In the genomic region with DNA sequence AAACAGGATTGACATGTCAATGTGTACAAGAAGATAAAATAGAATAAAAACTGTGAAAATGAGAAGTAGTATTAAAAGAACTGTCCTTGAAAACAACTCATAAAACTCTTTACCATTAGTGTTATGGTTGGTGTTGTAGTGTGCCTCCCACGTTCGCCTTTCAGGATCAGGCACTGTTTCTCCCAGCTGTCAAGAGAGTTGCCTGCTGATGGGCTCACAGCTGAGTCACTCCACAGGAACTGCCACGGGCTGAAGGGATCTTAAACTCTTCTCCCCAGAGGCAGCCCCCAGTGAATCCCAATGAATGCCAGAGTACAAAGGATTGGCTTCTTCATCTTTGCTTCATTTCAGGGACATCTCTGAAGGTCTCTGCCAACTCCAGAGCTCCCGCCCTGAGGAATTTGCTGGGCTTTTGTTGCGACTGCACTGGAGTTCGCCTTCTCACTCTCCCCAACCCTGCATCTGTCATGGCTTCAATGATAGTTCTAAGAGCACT, we compare ENCODE assay signal across 8 cellular contexts.
DNase-seq lines count a peak whose midpoint lies in the region; ATAC-seq and TF ChIP-seq lines count a peak whose summit lies in the region.

No MANE protein-coding gene starts in this region.

- no peaks in the 10 kb centered on the region for H3K27me3 ChIP-seq in HAP-1 (ENCODE audit: low read depth)
- H3K27me3 ChIP-seq in left ventricle myocardium inferior (ENCODE audit: low read depth) = no peaks in the 10 kb centered on the region
- H3K27me3 ChIP-seq in effector memory CD4-positive, alpha-beta T cell (replicated peaks; ENCODE audit: control insufficient read depth, insufficient read depth, low read length, poor library complexity, severe bottlenecking) = no peaks in the 10 kb centered on the region

- ATAC-seq in GM21381 (IDR thresholded peaks at IDR 0.05; ENCODE audit: unreplicated experiment) = no peak

- TF ChIP-seq CTCF in left ventricle myocardium inferior (IDR thresholded peaks at IDR 0.05; ENCODE audit: borderline replicate concordance) = no peak

- H3K36me3 ChIP-seq in HAP-1 (replicated peaks) (no peaks in the 10 kb centered on the region), left ventricle myocardium inferior (no peaks in the 10 kb centered on the region)
- no peaks in the 10 kb centered on the region for H3K36me3 ChIP-seq in effector memory CD4-positive, alpha-beta T cell (ENCODE audit: control insufficient read depth, insufficient read depth, low read length)

- intact Hi-C loops in left ventricle myocardium inferior (cut with micrococcal nuclease) = no loop called here

- H3K4me1 ChIP-seq in HAP-1 (peaks cover 11% of the 10 kb centered on the region), left ventricle myocardium inferior (peaks cover 51% of the 10 kb centered on the region)
- H3K4me1 ChIP-seq in effector memory CD4-positive, alpha-beta T cell (ENCODE audit: control insufficient read depth, insufficient read depth, low read length, poor library complexity, severe bottlenecking) = no peaks in the 10 kb centered on the region

- H3K27ac ChIP-seq in left ventricle myocardium inferior (replicated peaks) = peak overlapping the region; percentile 52
- H3K27ac ChIP-seq in effector memory CD4-positive, alpha-beta T cell (ENCODE audit: insufficient read depth, low read length, poor library complexity, severe bottlenecking) = no peak overlapping the region

- in situ Hi-C loops in HAP-1 (cut with MboI; ENCODE audit: low sequenced_read_pairs) = no loop called here

- no peak overlapping the region for H3K4me3 ChIP-seq in HAP-1
- H3K4me3 ChIP-seq in left ventricle myocardium inferior = peak overlapping the region; percentile 39
- no peak overlapping the region for H3K4me3 ChIP-seq in effector memory CD4-positive, alpha-beta T cell (ENCODE audit: insufficient read depth, low read depth, low read length, poor library complexity, severe bottlenecking)

- H3K9me3 ChIP-seq in HAP-1 (no peaks in the 10 kb centered on the region), left ventricle myocardium inferior (replicated peaks) (no peaks in the 10 kb centered on the region)
- no peaks in the 10 kb centered on the region for H3K9me3 ChIP-seq in effector memory CD4-positive, alpha-beta T cell (ENCODE audit: control insufficient read depth, low read length)

- peak; percentile 80 to 88 for DNase-seq in HAP-1 (ENCODE audit: low spot score in 2 of 2)
- DNase-seq in amniotic epithelial cell (ENCODE audit: low read depth) = peak; percentile 75
- DNase-seq in left ventricle myocardium inferior = peak; percentile 16
- peak; percentile 83 for DNase-seq in retina
- DNase-seq in effector memory CD4-positive, alpha-beta T cell = no peak
- no peak for DNase-seq in stimulated activated CD4-positive, alpha-beta T cell treated with anti-CD3 and anti-CD28 coated beads, Interleukin-15, amount 100 ng/mL, for 24 hours
- no peak for DNase-seq in NCI-H524 (lab: John Stamatoyannopoulos, UW)

Comparison
In these comparisons a context has a peak if more than half of its experiments do, and no peak if none do; other contexts are left out.
1. DNase-seq: peak in HAP-1 (2 of 2), amniotic epithelial cell (single experiment), left ventricle myocardium inferior (single experiment) and retina (single experiment); none in effector memory CD4-positive, alpha-beta T cell (0 of 3), stimulated activated CD4-positive, alpha-beta T cell treated with anti-CD3 and anti-CD28 coated beads, Interleukin-15, amount 100 ng/mL, for 24 hours (single experiment) and NCI-H524 (0 of 2).